In the genomic region with DNA sequence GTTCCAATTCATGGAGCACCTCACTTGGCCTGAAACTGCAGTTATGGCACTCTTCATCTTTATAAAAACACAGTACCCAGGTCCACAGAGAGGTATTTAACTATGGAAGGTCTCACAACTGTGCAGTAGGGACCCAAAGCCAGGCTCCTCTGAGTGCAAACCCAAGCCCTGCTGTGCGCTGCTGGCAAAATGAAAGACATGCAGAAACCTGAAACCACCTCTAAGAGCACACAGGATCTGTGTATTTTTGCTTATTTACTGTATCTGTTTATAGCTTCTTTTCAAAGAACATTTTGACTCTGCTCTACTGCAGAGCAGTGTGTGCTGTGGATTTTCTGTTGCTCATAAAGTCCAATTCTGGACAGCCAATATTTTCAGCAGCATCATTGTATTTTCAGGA, we compare ENCODE assay signal across 15 cellular contexts.
DNase-seq lines count a peak whose midpoint lies in the region; ATAC-seq and FAIRE-seq lines count a peak whose summit lies in the region.
"Had no signal": no experiment of that assay in that cellular context is flagged by ENCODE, and none has a peak within 500 bp of the region (broad histone marks: within the 10 kb centered on the region; RNA-seq: fewer than 3 reads in every experiment).

No MANE protein-coding gene starts in this region.

- peak; percentile 34 for DNase-seq in NCI-H510A treated with DMSO at 0.1 percent for 48 hours (lab: John Stamatoyannopoulos, UW)
- no peak for DNase-seq in NCI-H510A (lab: John Stamatoyannopoulos, UW)
- peak; percentile 65 for DNase-seq in NCI-H2107 (lab: John Stamatoyannopoulos, UW)
- DNase-seq in NCI-H748 treated with DMSO at 0.1 percent for 48 hours (lab: John Stamatoyannopoulos, UW), result peak; percentile 38
- DNase-seq in frontal cortex (ENCODE audit: low spot score in 2 of 2), result no peak
- DNase-seq in HTR-8/SVneo (ENCODE audit: insufficient read length, low spot score), result no peak
- DNase-seq: Calu3; CD4-positive, alpha-beta T cell; HCEC 1CT; MV-4-11; NCI-H526 treated with DMSO at 0.1 percent for 48 hours; SIG-M5 had no signal

- FAIRE-seq in frontal cortex (lab: Jason Lieb, UNC), result no peak
- no peak for FAIRE-seq in HTR-8/SVneo (lab: Jason Lieb, UNC)
- FAIRE-seq: GM18507, RCC 7860 had no signal

- ATAC-seq in HG03354 (IDR thresholded peaks at IDR 0.05; ENCODE audit: poor library complexity, severe bottlenecking, unreplicated experiment), result no peak

Comparison
In these comparisons a context has a peak if more than half of its experiments do, and no peak if none do; other contexts are left out.
1. DNase-seq: peak in NCI-H510A treated with DMSO at 0.1 percent for 48 hours (single experiment), NCI-H2107 (single experiment) and NCI-H748 treated with DMSO at 0.1 percent for 48 hours (single experiment); none in NCI-H510A (single experiment), frontal cortex (0 of 2) and HTR-8/SVneo (single experiment).